Comparison of ENCODE assay signal across 16 cellular contexts in genomic region chr1:17369466-17369865, GRCh38. TPM values are rescaled to one million over a fixed set of nuclear protein-coding genes. Genes with fewer than 3 reads are reported as not detected.
DNase-seq lines count a peak whose midpoint lies in the region; ATAC-seq and TF ChIP-seq lines count a peak whose summit lies in the region.
"Had no signal": no experiment of that assay in that cellular context is flagged by ENCODE, and none has a peak within 500 bp of the region (broad histone marks: within the 10 kb centered on the region; RNA-seq: fewer than 3 reads in every experiment).

No MANE protein-coding gene starts in this region.

- intact Hi-C loops in naive thymus-derived CD4-positive, alpha-beta T cell (cut with micrococcal nuclease), result no loop called here

- ATAC-seq in naive thymus-derived CD4-positive, alpha-beta T cell, result no peak
- ATAC-seq in GM18519 (IDR thresholded peaks at IDR 0.05; ENCODE audit: low FRiP score, unreplicated experiment), result no peak
- ATAC-seq: activated CD8-positive, alpha-beta T cell treated with anti-CD3 and anti-CD28 coated beads for 36 hours had no signal

- no peaks in the 10 kb centered on the region for H3K4me1 ChIP-seq in adipocyte (ENCODE audit: control insufficient read depth, insufficient read depth, low read length)
- no peaks in the 10 kb centered on the region for H3K4me1 ChIP-seq in naive thymus-derived CD4-positive, alpha-beta T cell (ENCODE audit: control insufficient read depth in 2 of 2, insufficient read depth in 2 of 2, low read length in 2 of 2)
- H3K4me1 ChIP-seq: BE2C had no signal

- no peak overlapping the region for H3K4me3 Mint-ChIP-seq in naive thymus-derived CD4-positive, alpha-beta T cell
- H3K4me3 Mint-ChIP-seq: activated CD8-positive, alpha-beta T cell treated with anti-CD3 and anti-CD28 coated beads for 36 hours; memory B cell had no signal

- H3K9ac ChIP-seq in adipocyte (ENCODE audit: low read length), result no peak overlapping the region

- no peak overlapping the region for H3K27ac Mint-ChIP-seq in naive thymus-derived CD4-positive, alpha-beta T cell
- H3K27ac Mint-ChIP-seq: activated CD8-positive, alpha-beta T cell treated with anti-CD3 and anti-CD28 coated beads for 36 hours; activated T-helper 2 cell treated with anti-CD3 and anti-CD28 coated beads, Interferon-gamma antibody, Interleukin-2, Interleukin-4, amounts not matched to agents 10 μg/mL and 5 μg/mL and 100 μg/mL, durations not matched to agents 14 hours and 24 hours and 36 hours; memory B cell had no signal

- CTCF ChIA-PET in naive thymus-derived CD4-positive, alpha-beta T cell (lab: Charles Lee), result no interaction called here

- H3K27me3 ChIP-seq in adipocyte (replicated peaks; ENCODE audit: control insufficient read depth, insufficient read depth, low read length), result peaks cover 51% of the 10 kb centered on the region
- no peaks in the 10 kb centered on the region for H3K27me3 ChIP-seq in naive thymus-derived CD4-positive, alpha-beta T cell (ENCODE audit: control insufficient read depth in 2 of 2, insufficient read depth in 2 of 2, low read length in 2 of 2)
- H3K27me3 ChIP-seq: BE2C had no signal

- no peaks in the 10 kb centered on the region for H3K36me3 Mint-ChIP-seq in naive thymus-derived CD4-positive, alpha-beta T cell
- H3K36me3 Mint-ChIP-seq: memory B cell had no signal

- no peak for TF ChIP-seq CTCF in AG10803 (conservative IDR thresholded peaks at IDR 0.05; ENCODE audit: low read length)

- peaks cover 2% of the 10 kb centered on the region for H3K9me3 ChIP-seq in adipocyte (ENCODE audit: control insufficient read depth, low read length)
- no peaks in the 10 kb centered on the region for H3K9me3 ChIP-seq in naive thymus-derived CD4-positive, alpha-beta T cell (ENCODE audit: control insufficient read depth in 2 of 3, low read length in 3 of 3)
- H3K9me3 ChIP-seq: BE2C had no signal

- peak; percentile 8 for DNase-seq in AG10803 (ENCODE audit: low read depth)
- peak; percentile 58 for DNase-seq in HS-5 (ENCODE audit: low read depth)
- peak; percentile 23 for DNase-seq in adipocyte (ENCODE audit: low read depth)
- peak; percentile 96 for DNase-seq in islet precursor cell
- no peak for DNase-seq in NCI-H82 (lab: John Stamatoyannopoulos, UW)
- DNase-seq in naive thymus-derived CD4-positive, alpha-beta T cell, result no peak
- DNase-seq in cortex of kidney (lab: John Stamatoyannopoulos, UW), result no peak
- DNase-seq: activated CD8-positive, alpha-beta T cell treated with anti-CD3 and anti-CD28 coated beads for 36 hours; BE2C; effector CD8-positive, alpha-beta T cell; foreskin melanocyte; nucleus accumbens; spleen had no signal

- H3K27me3 Mint-ChIP-seq in naive thymus-derived CD4-positive, alpha-beta T cell, result peaks cover 0 to 5% (median 0%) of the 10 kb centered on the region in 5 donors

- H3K36me3 ChIP-seq in adipocyte (ENCODE audit: control insufficient read depth, insufficient read depth, low read length, severe bottlenecking), result no peaks in the 10 kb centered on the region
- no peaks in the 10 kb centered on the region for H3K36me3 ChIP-seq in naive thymus-derived CD4-positive, alpha-beta T cell (ENCODE audit: control insufficient read depth in 2 of 3, insufficient read depth in 3 of 3, low read length in 3 of 3)
- H3K36me3 ChIP-seq: BE2C, spleen had no signal

- peaks cover 0 to 2% (median 0%) of the 10 kb centered on the region in 7 donors for H3K4me1 Mint-ChIP-seq in naive thymus-derived CD4-positive, alpha-beta T cell
- H3K4me1 Mint-ChIP-seq: memory B cell had no signal

- H3K4me3 ChIP-seq in AG10803 (ENCODE audit: low read length) (no peak overlapping the region), adipocyte (ENCODE audit: low read length) (no peak overlapping the region)
- H3K4me3 ChIP-seq in naive thymus-derived CD4-positive, alpha-beta T cell (ENCODE audit: low read length), result no peak overlapping the region
- H3K4me3 ChIP-seq: spleen had no signal

- no peak overlapping the region for H3K27ac ChIP-seq in naive thymus-derived CD4-positive, alpha-beta T cell (ENCODE audit: low read depth, low read length)
- H3K27ac ChIP-seq: spleen had no signal

- no peaks in the 10 kb centered on the region for H3K9me3 Mint-ChIP-seq in naive thymus-derived CD4-positive, alpha-beta T cell
- H3K9me3 Mint-ChIP-seq: activated CD8-positive, alpha-beta T cell treated with anti-CD3 and anti-CD28 coated beads for 36 hours; activated T-helper 2 cell treated with anti-CD3 and anti-CD28 coated beads, Interferon-gamma antibody, Interleukin-2, Interleukin-4, amounts not matched to agents 10 μg/mL and 5 μg/mL and 100 μg/mL, durations not matched to agents 14 hours and 24 hours and 36 hours; memory B cell had no signal

- POLR2A ChIA-PET in naive thymus-derived CD4-positive, alpha-beta T cell (lab: Charles Lee), result no interaction called here

RNA-seq across cellular contexts. Expression of gene PADI6, which starts 2.5 kb away (rescaled TPM):
- total RNA-seq in naive thymus-derived CD4-positive, alpha-beta T cell, result not detected
- not detected for polyA plus RNA-seq in naive thymus-derived CD4-positive, alpha-beta T cell
- total RNA-seq: activated CD8-positive, alpha-beta T cell treated with anti-CD3 and anti-CD28 coated beads for 36 hours; activated T-helper 2 cell treated with anti-CD3 and anti-CD28 coated beads, Interferon-gamma antibody, Interleukin-2, Interleukin-4, amounts not matched to agents 10 μg/mL and 5 μg/mL and 100 μg/mL, durations not matched to agents 14 hours and 24 hours and 36 hours had no signal
- polyA plus RNA-seq: spleen had no signal

Comparison
In these comparisons a context has a peak if more than half of its experiments do, and no peak if none do; other contexts are left out.
1. DNase-seq: peak in AG10803 (single experiment), HS-5 (single experiment), adipocyte (single experiment) and islet precursor cell (single experiment); none in NCI-H82 (single experiment), naive thymus-derived CD4-positive, alpha-beta T cell (0 of 9) and cortex of kidney (single experiment).